ENCODE assay signal across 23 cellular contexts in the genomic region with DNA sequence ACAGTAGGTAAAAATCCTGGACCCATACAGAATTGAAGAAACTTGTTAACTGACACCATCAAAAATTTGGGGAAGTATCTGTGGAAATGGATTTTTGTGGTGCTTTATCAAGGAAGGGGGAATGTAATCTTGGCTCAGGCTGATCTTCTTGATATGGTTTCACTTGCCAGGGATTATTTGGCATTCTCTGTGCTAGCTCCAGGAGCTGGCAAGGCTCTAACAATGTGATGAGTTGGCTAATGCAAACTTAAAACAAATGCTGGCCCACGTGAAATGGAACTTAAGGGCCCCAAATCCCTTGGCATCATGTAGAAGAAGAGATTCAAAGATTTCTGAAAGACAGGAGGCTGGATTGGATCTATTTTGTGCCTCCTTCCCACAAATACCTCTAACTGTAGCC. TPM values are rescaled to one million over a fixed set of nuclear protein-coding genes. Genes with fewer than 3 reads are reported as not detected.
A peak's percentile ranks its signal among the peaks of the same experiment; 100 is the strongest.
DNase-seq lines count a peak whose midpoint lies in the region; ATAC-seq and TF ChIP-seq lines count a peak whose summit lies in the region.
"Had no signal": no experiment of that assay in that cellular context is flagged by ENCODE, and none has a peak within 500 bp of the region (broad histone marks: within the 10 kb centered on the region; RNA-seq: fewer than 3 reads in every experiment).

No MANE protein-coding gene starts in this region.

- peak overlapping the region; percentile 5 for H3K27ac Mint-ChIP-seq in central memory CD8-positive, alpha-beta T cell (ENCODE audit: low read depth)
- H3K27ac Mint-ChIP-seq in H9, result no peak overlapping the region; a peak in 2 of 7 replicates
- H3K27ac Mint-ChIP-seq: stimulated activated naive CD8-positive, alpha-beta T cell treated with anti-CD3 and anti-CD28 coated beads, Interleukin-15, Interleukin-2, amounts not matched to agents 100 ng/mL and 50 ng/mL, for 24 hours had no signal

- H2BK15ac ChIP-seq in mesenchymal stem cell (ENCODE audit: low read depth, poor library complexity, severe bottlenecking) (no peak overlapping the region), H9 (ENCODE audit: low read depth, low read length) (no peak overlapping the region)

- H3K23me2 ChIP-seq in H9 (ENCODE audit: insufficient read length, low read depth, low read length, poor library complexity, severe bottlenecking), result no peaks in the 10 kb centered on the region

- H3K36me3 Mint-ChIP-seq in central memory CD8-positive, alpha-beta T cell (ENCODE audit: insufficient read depth), result peaks cover 24% of the 10 kb centered on the region
- H3K36me3 Mint-ChIP-seq in H9 (ENCODE audit: insufficient read depth in 1 of 3, low read depth in 3 of 3), result peaks cover 2 to 8% (median 4%) of the 10 kb centered on the region in 3 experiments; a peak in 4 of 7 replicates

- H2BK5ac ChIP-seq in mesenchymal stem cell (ENCODE audit: low read depth, low read length, poor library complexity, severe bottlenecking) (no peak overlapping the region), H9 (ENCODE audit: insufficient read length, low read length) (no peak overlapping the region)

- H3K4me3 ChIP-seq in AG09309 (ENCODE audit: control insufficient read depth, low read depth, low read length) (no peak overlapping the region), MG63 (no peak overlapping the region), mesenchymal stem cell (ENCODE audit: insufficient read depth in 1 of 2, low read depth in 1 of 2, low read length in 2 of 2) (peak overlapping the region in 1 of 2 experiments; percentile 21), H7 (ENCODE audit: insufficient read depth, low read depth, low read length) (no peak overlapping the region)
- H3K4me3 ChIP-seq: BLaER1 treated with 17β-estradiol and CSF1 and Interleukin-3, amounts not matched to agents 10 nM and 100 nM; mucosa of descending colon; SJCRH30; spleen had no signal

- H3K4ac ChIP-seq in mesenchymal stem cell (ENCODE audit: low read depth in 1 of 2, low read length in 2 of 2), result no peak overlapping the region
- no peak overlapping the region for H3K4ac ChIP-seq in H9 (ENCODE audit: low read depth, low read length)

- no peak overlapping the region for H2BK120ac ChIP-seq in mesenchymal stem cell (ENCODE audit: low read depth, low read length)
- no peak overlapping the region for H2BK120ac ChIP-seq in H9 (ENCODE audit: low read depth, low read length, poor library complexity, severe bottlenecking)

- no peak overlapping the region for H4K5ac ChIP-seq in H9 (ENCODE audit: insufficient read length, low read depth, low read length)

- H3K36me3 ChIP-seq in MG63, result peaks cover 21% of the 10 kb centered on the region
- H3K36me3 ChIP-seq in mesenchymal stem cell (ENCODE audit: control insufficient read depth in 1 of 2, insufficient read depth in 2 of 2, low read depth in 1 of 2, low read length in 2 of 2), result no peaks in the 10 kb centered on the region
- no peaks in the 10 kb centered on the region for H3K36me3 ChIP-seq in H7 (replicated peaks; ENCODE audit: control insufficient read depth, insufficient read depth, low read length)

- H3K79me2 ChIP-seq in H9 (ENCODE audit: insufficient read depth, low read length), result no peaks in the 10 kb centered on the region; the same call in 1 of the 2 replicates

- H3K18ac ChIP-seq in mesenchymal stem cell (ENCODE audit: low read depth in 1 of 2, low read length in 2 of 2) (no peak overlapping the region), H9 (ENCODE audit: insufficient read length, low read depth, low read length) (no peak overlapping the region)

- H3K9me3 Mint-ChIP-seq in central memory CD8-positive, alpha-beta T cell, result no peaks in the 10 kb centered on the region
- no peaks in the 10 kb centered on the region for H3K9me3 Mint-ChIP-seq in H9
- H3K9me3 Mint-ChIP-seq: stimulated activated naive CD8-positive, alpha-beta T cell treated with anti-CD3 and anti-CD28 coated beads, Interleukin-15, Interleukin-2, amounts not matched to agents 100 ng/mL and 50 ng/mL, for 24 hours had no signal

- no peak overlapping the region for H4K8ac ChIP-seq in mesenchymal stem cell (ENCODE audit: low read length)
- H4K8ac ChIP-seq in H9 (replicated peaks; ENCODE audit: insufficient read length, low read depth, low read length), result no peak overlapping the region

- H2BK12ac ChIP-seq in mesenchymal stem cell (ENCODE audit: low read length in 2 of 2), result no peak overlapping the region
- no peak overlapping the region for H2BK12ac ChIP-seq in H9 (ENCODE audit: insufficient read length, low read depth, low read length)

- ATAC-seq in central memory CD8-positive, alpha-beta T cell (replicated peaks; ENCODE audit: extremely low read depth, poor library complexity, severe bottlenecking), result no peak
- no peak for ATAC-seq in GM19351 (IDR thresholded peaks at IDR 0.05; ENCODE audit: unreplicated experiment)
- ATAC-seq: activated CD4-positive, alpha-beta T cell treated with anti-CD3 and anti-CD28 coated beads for 36 hours; mucosa of descending colon had no signal

- H3K9ac ChIP-seq in mesenchymal stem cell (ENCODE audit: low read length) (no peak overlapping the region), H9 (ENCODE audit: extremely low read depth, insufficient read length, low read length) (no peak overlapping the region)
- H3K9ac ChIP-seq: BLaER1 treated with 17β-estradiol and CSF1 and Interleukin-3, amounts not matched to agents 10 nM and 100 nM had no signal

- H3K14ac ChIP-seq in mesenchymal stem cell (ENCODE audit: low read length in 2 of 2) (no peak overlapping the region), H9 (ENCODE audit: insufficient read depth, low read length) (no peak overlapping the region)

- no peak overlapping the region for H3K4me3 Mint-ChIP-seq in central memory CD8-positive, alpha-beta T cell
- no peak overlapping the region for H3K4me3 Mint-ChIP-seq in H9
- H3K4me3 Mint-ChIP-seq: activated CD4-positive, alpha-beta T cell treated with anti-CD3 and anti-CD28 coated beads for 36 hours; stimulated activated naive CD8-positive, alpha-beta T cell treated with anti-CD3 and anti-CD28 coated beads, Interleukin-15, Interleukin-2, amounts not matched to agents 100 ng/mL and 50 ng/mL, for 24 hours had no signal

- H3K79me1 ChIP-seq in mesenchymal stem cell (replicated peaks; ENCODE audit: low read length, poor library complexity, severe bottlenecking), result no peaks in the 10 kb centered on the region
- no peaks in the 10 kb centered on the region for H3K79me1 ChIP-seq in H9 (ENCODE audit: insufficient read depth, low read depth, low read length, poor library complexity, severe bottlenecking)

- 100% methylated on average over 1 of the region's 1 CpG for WGBS in mesenchymal stem cell
- WGBS in H9 (ENCODE audit: extremely low coverage, insufficient read length, low lambda C conversion rate), result no CpG with 5 or more reads among the region's 1 CpG

- H3K9me3 ChIP-seq in MG63 (peaks cover 3% of the 10 kb centered on the region), mesenchymal stem cell (ENCODE audit: control insufficient read depth, low read length) (no peaks in the 10 kb centered on the region), H9 (ENCODE audit: control insufficient read depth, low read depth, low read length) (no peaks in the 10 kb centered on the region)

- H2AFZ ChIP-seq in mesenchymal stem cell (ENCODE audit: low read depth, low read length), result no peak overlapping the region
- no peak overlapping the region for H2AFZ ChIP-seq in H9 (ENCODE audit: low read length)

- no peaks in the 10 kb centered on the region for H4K20me1 ChIP-seq in H9 (ENCODE audit: control insufficient read depth, insufficient read depth, insufficient read length)
- H4K20me1 ChIP-seq: BLaER1 treated with 17β-estradiol and CSF1 and Interleukin-3, amounts not matched to agents 10 nM and 100 nM had no signal

- DNase-seq in AG09309 (ENCODE audit: low read depth) (peak; percentile 57), MG63 (peak; percentile 88), mesenchymal stem cell (no peak), RPMI8226 (no peak), H9 (no peak), H7 (no peak)
- no peak for DNase-seq in central memory CD8-positive, alpha-beta T cell (ENCODE audit: low spot score in 2 of 2)
- DNase-seq: activated CD4-positive, alpha-beta T cell treated with anti-CD3 and anti-CD28 coated beads for 36 hours; activated CD8-positive, alpha-beta memory T cell treated with anti-CD3 and anti-CD28 coated beads, Interleukin-2, amount 50 U/mL, for 48 hours; DMS79; mucosa of descending colon; NCI-H1694; spleen; T-helper 9 cell had no signal

- no peak overlapping the region for H3T11ph ChIP-seq in H9 (ENCODE audit: low read length)

- H2AK5ac ChIP-seq in mesenchymal stem cell (ENCODE audit: low read length, severe bottlenecking) (no peak overlapping the region), H9 (ENCODE audit: insufficient read length, low read length) (no peak overlapping the region)

- no peak overlapping the region for H3K4me2 ChIP-seq in mesenchymal stem cell (ENCODE audit: low read length, poor library complexity, severe bottlenecking)
- H3K4me2 ChIP-seq in H9 (ENCODE audit: insufficient read depth, insufficient read length, low read length), result no peak overlapping the region

- H3K56ac ChIP-seq in H9 (ENCODE audit: insufficient read length, low read depth, low read length), result no peak overlapping the region

- H3K23ac ChIP-seq in mesenchymal stem cell (ENCODE audit: low read length in 2 of 2), result no peak overlapping the region
- H3K23ac ChIP-seq in H9 (ENCODE audit: insufficient read length, low read depth, low read length), result no peak overlapping the region

- H3K4me1 Mint-ChIP-seq in central memory CD8-positive, alpha-beta T cell, result peaks cover 33% of the 10 kb centered on the region
- peaks cover 7 to 9% of the 10 kb centered on the region in 2 experiments for H3K4me1 Mint-ChIP-seq in H9
- H3K4me1 Mint-ChIP-seq: activated CD4-positive, alpha-beta T cell treated with anti-CD3 and anti-CD28 coated beads for 36 hours had no signal

- TF ChIP-seq CTCF in AG09309 (IDR thresholded peaks at IDR 0.05; ENCODE audit: control insufficient read depth, insufficient read depth, low read depth, low read length, missing control alignments), result no peak
- no peak for TF ChIP-seq CTCF in H9 (conservative IDR thresholded peaks at IDR 0.05)

- H3K27me3 ChIP-seq in MG63, result no peaks in the 10 kb centered on the region
- H3K27me3 ChIP-seq in mesenchymal stem cell (ENCODE audit: control insufficient read depth in 1 of 2, insufficient read depth in 1 of 2, low read length in 2 of 2), result no peaks in the 10 kb centered on the region
- no peaks in the 10 kb centered on the region for H3K27me3 ChIP-seq in H9 (ENCODE audit: insufficient read depth, low read length)
- H3K27me3 ChIP-seq in H7 (ENCODE audit: control insufficient read depth, insufficient read depth, low read length), result no peaks in the 10 kb centered on the region
- H3K27me3 ChIP-seq: BLaER1 treated with 17β-estradiol and CSF1 and Interleukin-3, amounts not matched to agents 10 nM and 100 nM; SJCRH30; spleen had no signal

- no peaks in the 10 kb centered on the region for H3K4me1 ChIP-seq in mesenchymal stem cell (ENCODE audit: control insufficient read depth, insufficient read depth, low read depth, low read length)
- no peaks in the 10 kb centered on the region for H3K4me1 ChIP-seq in H9 (ENCODE audit: insufficient read depth, low read length)

- no peak overlapping the region for H2BK20ac ChIP-seq in H9 (ENCODE audit: low read depth, low read length, poor library complexity, severe bottlenecking)

- H4K91ac ChIP-seq in mesenchymal stem cell (ENCODE audit: low read length) (no peak overlapping the region), H9 (ENCODE audit: insufficient read length, low read depth, low read length) (no peak overlapping the region)

- H3K27me3 Mint-ChIP-seq in central memory CD8-positive, alpha-beta T cell, result no peaks in the 10 kb centered on the region
- H3K27me3 Mint-ChIP-seq in H9 (ENCODE audit: low read depth), result no peaks in the 10 kb centered on the region
- H3K27me3 Mint-ChIP-seq: activated CD4-positive, alpha-beta T cell treated with anti-CD3 and anti-CD28 coated beads for 36 hours; stimulated activated naive CD8-positive, alpha-beta T cell treated with anti-CD3 and anti-CD28 coated beads, Interleukin-15, Interleukin-2, amounts not matched to agents 100 ng/mL and 50 ng/mL, for 24 hours had no signal

- H3K27ac ChIP-seq in mesenchymal stem cell (ENCODE audit: low read length, poor library complexity, severe bottlenecking) (peak overlapping the region; percentile 43), H9 (ENCODE audit: insufficient read length, low read depth, low read length) (no peak overlapping the region)
- H3K27ac ChIP-seq: BLaER1 treated with 17β-estradiol and CSF1 and Interleukin-3, amounts not matched to agents 10 nM and 100 nM; SJCRH30; spleen had no signal

RNA-seq across cellular contexts. Expression of gene KCNS1, which starts 13.1 kb away (rescaled TPM):
- total RNA-seq in MG63 (2014; rRNA removed; shearing (Covaris generic); ENCODE audit: low replicate concordance), result 0.05 and 0.30 TPM in 2 replicates
- polyA plus RNA-seq in mesenchymal stem cell (2013, experiment 1 of 2), result 0.03 TPM
- polyA plus RNA-seq in mesenchymal stem cell (2013, experiment 2 of 2), result 0.01 TPM
- 0.98 and 0.99 TPM in 2 replicates for total RNA-seq in H9 (2021)
- total RNA-seq in H7 (2014; rRNA removed; shearing (Covaris generic)), result 0.18 and 0.59 TPM in 2 replicates
- total RNA-seq: NCI-H460, SJCRH30, spleen had no signal

RNA-seq across cellular contexts. Expression of gene WFDC5, which starts 27.2 kb away (rescaled TPM):
- not detected in 2 replicates for total RNA-seq in MG63 (2014; rRNA removed; shearing (Covaris generic); ENCODE audit: low replicate concordance)
- not detected for polyA plus RNA-seq in mesenchymal stem cell (2013, experiment 1 of 2)
- not detected for polyA plus RNA-seq in mesenchymal stem cell (2013, experiment 2 of 2)
- total RNA-seq in H9 (2021), result not detected in 2 replicates
- total RNA-seq in H7 (2014; rRNA removed; shearing (Covaris generic)), result not detected in 2 replicates
- total RNA-seq: cerebellum, endothelial cell of umbilical vein, mucosa of descending colon, NCI-H460, SJCRH30, spleen had no signal
- polyA plus RNA-seq: adipose tissue, endothelial cell of umbilical vein, spleen had no signal

RNA-seq across cellular contexts. Expression of gene WFDC12, which starts 36.5 kb away (rescaled TPM):
- total RNA-seq in MG63 (2014; rRNA removed; shearing (Covaris generic); ENCODE audit: low replicate concordance), result not detected in 2 replicates
- not detected for polyA plus RNA-seq in mesenchymal stem cell (2013, experiment 1 of 2)
- not detected for polyA plus RNA-seq in mesenchymal stem cell (2013, experiment 2 of 2)
- total RNA-seq in H9 (2021), result not detected in 2 replicates
- total RNA-seq in H7 (2014; rRNA removed; shearing (Covaris generic)), result not detected in 2 replicates
- total RNA-seq: activated CD4-positive, alpha-beta T cell treated with anti-CD3 and anti-CD28 coated beads for 36 hours; cerebellum; endothelial cell of umbilical vein; kidney epithelial cell; mucosa of descending colon; NCI-H460; SJCRH30; spleen had no signal
- polyA plus RNA-seq: adipose tissue, endothelial cell of umbilical vein, spleen had no signal

Comparison
In these comparisons a context has a peak if more than half of its experiments do, and no peak if none do; other contexts are left out.
1. DNase-seq: peak in AG09309 (single experiment) and MG63 (single experiment); none in central memory CD8-positive, alpha-beta T cell (0 of 2), mesenchymal stem cell (single experiment), RPMI8226 (single experiment), H9 (single experiment) and H7 (single experiment).